In the genomic region with DNA sequence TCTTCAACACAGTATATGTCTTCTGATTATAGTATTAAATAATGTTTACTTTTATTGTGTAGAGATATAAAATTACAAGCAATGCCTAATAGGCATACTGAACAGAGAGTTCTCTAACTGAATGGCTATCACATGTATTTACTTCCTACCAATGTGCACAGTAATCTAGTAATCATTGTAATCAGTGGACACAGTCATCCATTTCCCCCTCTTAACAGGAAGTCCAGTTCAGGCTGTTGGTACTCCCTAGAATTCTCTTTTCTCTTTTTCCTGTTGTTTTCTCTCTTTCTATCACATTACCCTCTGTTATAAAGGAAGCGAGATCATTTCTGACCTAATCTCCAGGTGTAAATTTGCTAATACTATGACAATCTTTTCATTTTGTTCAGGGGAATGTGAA, we compare ENCODE assay signal across 17 cellular contexts.
DNase-seq lines count a peak whose midpoint lies in the region; ATAC-seq and TF ChIP-seq lines count a peak whose summit lies in the region.
"Had no signal": no experiment of that assay in that cellular context is flagged by ENCODE, and none has a peak within 500 bp of the region (broad histone marks: within the 10 kb centered on the region; RNA-seq: fewer than 3 reads in every experiment).

No MANE protein-coding gene starts in this region.

- H3K4me1 Mint-ChIP-seq in endothelial cell (ENCODE audit: unreplicated experiment): peaks cover 10% of the 10 kb centered on the region
- no peaks in the 10 kb centered on the region for H3K4me1 Mint-ChIP-seq in activated naive CD4-positive, alpha-beta T cell treated with anti-CD3 and anti-CD28 coated beads, Interleukin-2, amount 10 ng/mL, durations not matched to agents 7 days and 5 days

- H3K9me3 Mint-ChIP-seq in endothelial cell (ENCODE audit: unreplicated experiment): no peaks in the 10 kb centered on the region
- peaks cover 5% of the 10 kb centered on the region for H3K9me3 Mint-ChIP-seq in activated naive CD4-positive, alpha-beta T cell treated with anti-CD3 and anti-CD28 coated beads, Interleukin-2, amount 10 ng/mL, durations not matched to agents 7 days and 5 days

- ATAC-seq in GM21737 (IDR thresholded peaks at IDR 0.05; ENCODE audit: unreplicated experiment) (no peak), GM21529 (IDR thresholded peaks at IDR 0.05; ENCODE audit: unreplicated experiment) (no peak)
- ATAC-seq: CD8-positive, alpha-beta T cell had no signal

- H3K27me3 Mint-ChIP-seq in endothelial cell (ENCODE audit: unreplicated experiment): no peaks in the 10 kb centered on the region
- H3K27me3 Mint-ChIP-seq in activated naive CD4-positive, alpha-beta T cell treated with anti-CD3 and anti-CD28 coated beads, Interleukin-2, amount 10 ng/mL, durations not matched to agents 7 days and 5 days: no peaks in the 10 kb centered on the region

- H3K27ac ChIP-seq in SJSA1: peak overlapping the region; percentile 51
- H3K27ac ChIP-seq: HL-60, PC-9 had no signal

- CTCF ChIA-PET in activated naive CD4-positive, alpha-beta T cell treated with anti-CD3 and anti-CD28 coated beads, Interleukin-2, amount 10 ng/mL, durations not matched to agents 7 days and 5 days (lab: Charles Lee): no interaction called here

- in situ Hi-C loops in GM13977 (cut with MboI; ENCODE audit: low pct_unique_long_range_greater_than_20kb, low sequenced_read_pairs, unreplicated experiment): no loop called here

- no peak overlapping the region for H3K4me3 Mint-ChIP-seq in endothelial cell (ENCODE audit: unreplicated experiment)
- H3K4me3 Mint-ChIP-seq in activated naive CD4-positive, alpha-beta T cell treated with anti-CD3 and anti-CD28 coated beads, Interleukin-2, amount 10 ng/mL, durations not matched to agents 7 days and 5 days: no peak overlapping the region
- H3K4me3 Mint-ChIP-seq: CD8-positive, alpha-beta T cell had no signal

- DNase-seq in HCEC 1CT (peak; percentile 51), SJSA1 (ENCODE audit: low read depth in 1 of 2, low spot score in 2 of 2) (peak in 1 of 2 experiments; percentile 4), endothelial cell (ENCODE audit: low spot score) (no peak), lung microvascular endothelial cell (ENCODE audit: low read depth in 2 of 2) (peak; percentile 60 to 69), GM13977 (ENCODE audit: low spot score) (no peak)
- no peak for DNase-seq in activated naive CD4-positive, alpha-beta T cell treated with anti-CD3 and anti-CD28 coated beads, Interleukin-2, amount 10 ng/mL, durations not matched to agents 7 days and 5 days
- DNase-seq: CD8-positive, alpha-beta T cell; DND-41; H7; KBM-7; NCI-H1092 treated with DMSO at 0.1 percent for 48 hours; NCI-H1694; PC-9; Right ventricle myocardium superior had no signal

- H3K36me3 Mint-ChIP-seq in endothelial cell (ENCODE audit: low read depth, unreplicated experiment): no peaks in the 10 kb centered on the region
- H3K36me3 Mint-ChIP-seq in activated naive CD4-positive, alpha-beta T cell treated with anti-CD3 and anti-CD28 coated beads, Interleukin-2, amount 10 ng/mL, durations not matched to agents 7 days and 5 days: no peaks in the 10 kb centered on the region
- H3K36me3 Mint-ChIP-seq: CD8-positive, alpha-beta T cell had no signal

- no peaks in the 10 kb centered on the region for H3K27me3 ChIP-seq in SJSA1 (replicated peaks)

- H3K27ac Mint-ChIP-seq in endothelial cell (ENCODE audit: unreplicated experiment): peak overlapping the region; percentile 69
- no peak overlapping the region for H3K27ac Mint-ChIP-seq in activated naive CD4-positive, alpha-beta T cell treated with anti-CD3 and anti-CD28 coated beads, Interleukin-2, amount 10 ng/mL, durations not matched to agents 7 days and 5 days
- H3K27ac Mint-ChIP-seq: CD8-positive, alpha-beta T cell had no signal

- H3K4me3 ChIP-seq in SJSA1: no peak overlapping the region
- H3K4me3 ChIP-seq: PC-9 had no signal

- TF ChIP-seq CTCF in endothelial cell (IDR thresholded peaks at IDR 0.05; ENCODE audit: unreplicated experiment) (no peak), GM13977 (IDR thresholded peaks at IDR 0.05; ENCODE audit: extremely low read depth, insufficient read depth, missing control alignments) (no peak)

- H3K4me1 ChIP-seq in SJSA1 (replicated peaks): peaks cover 38% of the 10 kb centered on the region

- no peaks in the 10 kb centered on the region for H3K9me3 ChIP-seq in SJSA1 (replicated peaks)

- H3K36me3 ChIP-seq in SJSA1: no peaks in the 10 kb centered on the region

Comparison
In these comparisons a context has a peak if more than half of its experiments do, and no peak if none do; other contexts are left out.
1. DNase-seq: peak in HCEC 1CT (single experiment) and lung microvascular endothelial cell (2 of 2); none in endothelial cell (single experiment), GM13977 (single experiment) and activated naive CD4-positive, alpha-beta T cell treated with anti-CD3 and anti-CD28 coated beads, Interleukin-2, amount 10 ng/mL, durations not matched to agents 7 days and 5 days (single experiment).